ENCODE assay signal across 2 cellular contexts in the genomic region with DNA sequence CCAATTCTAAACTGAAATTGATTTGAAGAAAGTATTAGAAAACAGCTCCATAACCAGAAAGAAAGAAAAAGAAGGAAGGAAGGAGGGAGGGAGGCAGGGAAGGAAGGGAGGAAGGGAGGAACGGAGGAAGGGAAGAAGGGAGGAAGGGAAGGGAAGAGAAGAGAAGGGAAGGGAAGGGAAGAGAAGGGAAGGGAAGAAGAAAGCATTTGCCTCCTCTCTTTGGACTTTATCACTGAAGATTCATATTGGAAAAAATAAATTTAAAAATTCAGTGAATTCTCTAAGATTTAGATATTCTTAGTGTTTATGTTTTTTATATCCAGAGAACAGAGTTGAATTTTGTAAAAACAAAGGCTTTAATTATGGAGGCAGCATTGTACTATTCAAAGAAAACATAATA.
TF ChIP-seq lines count a peak whose summit lies in the region.

No MANE protein-coding gene starts in this region.

TF ChIP-seq in HepG2, 621 proteins besides CTCF, POLR2A, EP300 and RAD21 (continues in another document):
- TF ChIP-seq ZNF550 (CRISPR knock-in tag; IDR thresholded peaks at IDR 0.05; ENCODE audit: borderline replicate concordance): no peak
- no peak for TF ChIP-seq RARG (CRISPR knock-in tag; IDR thresholded peaks at IDR 0.05; ENCODE audit: low read depth)
- no peak for TF ChIP-seq ZNF230 (CRISPR knock-in tag; IDR thresholded peaks at IDR 0.05)
- 0 out of 2 replicates have a peak, but pooled peaks have one; percentile 18 for TF ChIP-seq PCBP1 (IDR thresholded peaks at IDR 0.05; ENCODE audit: borderline replicate concordance, low read depth, low read length)
- TF ChIP-seq, protein P1, sequence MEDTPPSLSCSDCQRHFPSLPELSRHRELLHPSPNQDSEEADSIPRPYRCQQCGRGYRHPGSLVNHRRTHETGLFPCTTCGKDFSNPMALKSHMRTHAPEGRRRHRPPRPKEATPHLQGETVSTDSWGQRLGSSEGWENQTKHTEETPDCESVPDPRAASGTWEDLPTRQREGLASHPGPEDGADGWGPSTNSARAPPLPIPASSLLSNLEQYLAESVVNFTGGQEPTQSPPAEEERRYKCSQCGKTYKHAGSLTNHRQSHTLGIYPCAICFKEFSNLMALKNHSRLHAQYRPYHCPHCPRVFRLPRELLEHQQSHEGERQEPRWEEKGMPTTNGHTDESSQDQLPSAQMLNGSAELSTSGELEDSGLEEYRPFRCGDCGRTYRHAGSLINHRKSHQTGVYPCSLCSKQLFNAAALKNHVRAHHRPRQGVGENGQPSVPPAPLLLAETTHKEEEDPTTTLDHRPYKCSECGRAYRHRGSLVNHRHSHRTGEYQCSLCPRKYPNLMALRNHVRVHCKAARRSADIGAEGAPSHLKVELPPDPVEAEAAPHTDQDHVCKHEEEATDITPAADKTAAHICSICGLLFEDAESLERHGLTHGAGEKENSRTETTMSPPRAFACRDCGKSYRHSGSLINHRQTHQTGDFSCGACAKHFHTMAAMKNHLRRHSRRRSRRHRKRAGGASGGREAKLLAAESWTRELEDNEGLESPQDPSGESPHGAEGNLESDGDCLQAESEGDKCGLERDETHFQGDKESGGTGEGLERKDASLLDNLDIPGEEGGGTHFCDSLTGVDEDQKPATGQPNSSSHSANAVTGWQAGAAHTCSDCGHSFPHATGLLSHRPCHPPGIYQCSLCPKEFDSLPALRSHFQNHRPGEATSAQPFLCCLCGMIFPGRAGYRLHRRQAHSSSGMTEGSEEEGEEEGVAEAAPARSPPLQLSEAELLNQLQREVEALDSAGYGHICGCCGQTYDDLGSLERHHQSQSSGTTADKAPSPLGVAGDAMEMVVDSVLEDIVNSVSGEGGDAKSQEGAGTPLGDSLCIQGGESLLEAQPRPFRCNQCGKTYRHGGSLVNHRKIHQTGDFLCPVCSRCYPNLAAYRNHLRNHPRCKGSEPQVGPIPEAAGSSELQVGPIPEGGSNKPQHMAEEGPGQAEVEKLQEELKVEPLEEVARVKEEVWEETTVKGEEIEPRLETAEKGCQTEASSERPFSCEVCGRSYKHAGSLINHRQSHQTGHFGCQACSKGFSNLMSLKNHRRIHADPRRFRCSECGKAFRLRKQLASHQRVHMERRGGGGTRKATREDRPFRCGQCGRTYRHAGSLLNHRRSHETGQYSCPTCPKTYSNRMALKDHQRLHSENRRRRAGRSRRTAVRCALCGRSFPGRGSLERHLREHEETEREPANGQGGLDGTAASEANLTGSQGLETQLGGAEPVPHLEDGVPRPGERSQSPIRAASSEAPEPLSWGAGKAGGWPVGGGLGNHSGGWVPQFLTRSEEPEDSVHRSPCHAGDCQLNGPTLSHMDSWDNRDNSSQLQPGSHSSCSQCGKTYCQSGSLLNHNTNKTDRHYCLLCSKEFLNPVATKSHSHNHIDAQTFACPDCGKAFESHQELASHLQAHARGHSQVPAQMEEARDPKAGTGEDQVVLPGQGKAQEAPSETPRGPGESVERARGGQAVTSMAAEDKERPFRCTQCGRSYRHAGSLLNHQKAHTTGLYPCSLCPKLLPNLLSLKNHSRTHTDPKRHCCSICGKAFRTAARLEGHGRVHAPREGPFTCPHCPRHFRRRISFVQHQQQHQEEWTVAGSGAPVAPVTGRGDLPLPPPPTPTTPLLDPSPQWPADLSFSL (CRISPR knock-in tag; IDR thresholded peaks at IDR 0.05): no peak
- TF ChIP-seq, protein P2, sequence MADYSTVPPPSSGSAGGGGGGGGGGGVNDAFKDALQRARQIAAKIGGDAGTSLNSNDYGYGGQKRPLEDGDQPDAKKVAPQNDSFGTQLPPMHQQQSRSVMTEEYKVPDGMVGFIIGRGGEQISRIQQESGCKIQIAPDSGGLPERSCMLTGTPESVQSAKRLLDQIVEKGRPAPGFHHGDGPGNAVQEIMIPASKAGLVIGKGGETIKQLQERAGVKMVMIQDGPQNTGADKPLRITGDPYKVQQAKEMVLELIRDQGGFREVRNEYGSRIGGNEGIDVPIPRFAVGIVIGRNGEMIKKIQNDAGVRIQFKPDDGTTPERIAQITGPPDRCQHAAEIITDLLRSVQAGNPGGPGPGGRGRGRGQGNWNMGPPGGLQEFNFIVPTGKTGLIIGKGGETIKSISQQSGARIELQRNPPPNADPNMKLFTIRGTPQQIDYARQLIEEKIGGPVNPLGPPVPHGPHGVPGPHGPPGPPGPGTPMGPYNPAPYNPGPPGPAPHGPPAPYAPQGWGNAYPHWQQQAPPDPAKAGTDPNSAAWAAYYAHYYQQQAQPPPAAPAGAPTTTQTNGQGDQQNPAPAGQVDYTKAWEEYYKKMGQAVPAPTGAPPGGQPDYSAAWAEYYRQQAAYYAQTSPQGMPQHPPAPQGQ (CRISPR knock-in tag; IDR thresholded peaks at IDR 0.05; ENCODE audit: borderline replicate concordance): no peak
- no peak for TF ChIP-seq ZNF780A (CRISPR knock-in tag; IDR thresholded peaks at IDR 0.05)
- TF ChIP-seq, protein P3, sequence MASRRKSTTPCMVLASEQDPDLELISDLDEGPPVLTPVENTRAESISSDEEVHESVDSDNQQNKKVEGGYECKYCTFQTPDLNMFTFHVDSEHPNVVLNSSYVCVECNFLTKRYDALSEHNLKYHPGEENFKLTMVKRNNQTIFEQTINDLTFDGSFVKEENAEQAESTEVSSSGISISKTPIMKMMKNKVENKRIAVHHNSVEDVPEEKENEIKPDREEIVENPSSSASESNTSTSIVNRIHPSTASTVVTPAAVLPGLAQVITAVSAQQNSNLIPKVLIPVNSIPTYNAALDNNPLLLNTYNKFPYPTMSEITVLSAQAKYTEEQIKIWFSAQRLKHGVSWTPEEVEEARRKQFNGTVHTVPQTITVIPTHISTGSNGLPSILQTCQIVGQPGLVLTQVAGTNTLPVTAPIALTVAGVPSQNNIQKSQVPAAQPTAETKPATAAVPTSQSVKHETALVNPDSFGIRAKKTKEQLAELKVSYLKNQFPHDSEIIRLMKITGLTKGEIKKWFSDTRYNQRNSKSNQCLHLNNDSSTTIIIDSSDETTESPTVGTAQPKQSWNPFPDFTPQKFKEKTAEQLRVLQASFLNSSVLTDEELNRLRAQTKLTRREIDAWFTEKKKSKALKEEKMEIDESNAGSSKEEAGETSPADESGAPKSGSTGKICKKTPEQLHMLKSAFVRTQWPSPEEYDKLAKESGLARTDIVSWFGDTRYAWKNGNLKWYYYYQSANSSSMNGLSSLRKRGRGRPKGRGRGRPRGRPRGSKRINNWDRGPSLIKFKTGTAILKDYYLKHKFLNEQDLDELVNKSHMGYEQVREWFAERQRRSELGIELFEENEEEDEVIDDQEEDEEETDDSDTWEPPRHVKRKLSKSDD (CRISPR knock-in tag; IDR thresholded peaks at IDR 0.05; ENCODE audit: low read depth): no peak
- TF ChIP-seq ZNF331 (CRISPR knock-in tag; IDR thresholded peaks at IDR 0.05): no peak
- TF ChIP-seq HES4 (CRISPR knock-in tag; IDR thresholded peaks at IDR 0.05; ENCODE audit: borderline replicate concordance): no peak
- peak; percentile 66 for TF ChIP-seq HNRNPK (IDR thresholded peaks at IDR 0.05; ENCODE audit: low read depth, low read length, poor library complexity, severe bottlenecking)
- TF ChIP-seq ZNF33B (CRISPR knock-in tag; IDR thresholded peaks at IDR 0.05): no peak
- TF ChIP-seq KDM5B (CRISPR knock-in tag; IDR thresholded peaks at IDR 0.05; ENCODE audit: borderline replicate concordance): no peak

TF ChIP-seq in H1, 55 proteins besides CTCF, POLR2A, EP300 and RAD21:
- TF ChIP-seq PHF8 (conservative IDR thresholded peaks at IDR 0.05; ENCODE audit: low read depth, low read length) (no peak), RNF2 (IDR thresholded peaks at IDR 0.05; ENCODE audit: borderline replicate concordance, low read depth, low read length, missing control alignments, poor library complexity, severe bottlenecking) (no peak), CREB1 (IDR thresholded peaks at IDR 0.05) (no peak)
- TF ChIP-seq, protein P4, sequence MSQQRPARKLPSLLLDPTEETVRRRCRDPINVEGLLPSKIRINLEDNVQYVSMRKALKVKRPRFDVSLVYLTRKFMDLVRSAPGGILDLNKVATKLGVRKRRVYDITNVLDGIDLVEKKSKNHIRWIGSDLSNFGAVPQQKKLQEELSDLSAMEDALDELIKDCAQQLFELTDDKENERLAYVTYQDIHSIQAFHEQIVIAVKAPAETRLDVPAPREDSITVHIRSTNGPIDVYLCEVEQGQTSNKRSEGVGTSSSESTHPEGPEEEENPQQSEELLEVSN (IDR thresholded peaks at IDR 0.05): no peak
- TF ChIP-seq, protein P5, sequence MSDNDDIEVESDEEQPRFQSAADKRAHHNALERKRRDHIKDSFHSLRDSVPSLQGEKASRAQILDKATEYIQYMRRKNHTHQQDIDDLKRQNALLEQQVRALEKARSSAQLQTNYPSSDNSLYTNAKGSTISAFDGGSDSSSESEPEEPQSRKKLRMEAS (IDR thresholded peaks at IDR 0.05): no peak
